ENCODE assay signal across 8 cellular contexts in the genomic region with DNA sequence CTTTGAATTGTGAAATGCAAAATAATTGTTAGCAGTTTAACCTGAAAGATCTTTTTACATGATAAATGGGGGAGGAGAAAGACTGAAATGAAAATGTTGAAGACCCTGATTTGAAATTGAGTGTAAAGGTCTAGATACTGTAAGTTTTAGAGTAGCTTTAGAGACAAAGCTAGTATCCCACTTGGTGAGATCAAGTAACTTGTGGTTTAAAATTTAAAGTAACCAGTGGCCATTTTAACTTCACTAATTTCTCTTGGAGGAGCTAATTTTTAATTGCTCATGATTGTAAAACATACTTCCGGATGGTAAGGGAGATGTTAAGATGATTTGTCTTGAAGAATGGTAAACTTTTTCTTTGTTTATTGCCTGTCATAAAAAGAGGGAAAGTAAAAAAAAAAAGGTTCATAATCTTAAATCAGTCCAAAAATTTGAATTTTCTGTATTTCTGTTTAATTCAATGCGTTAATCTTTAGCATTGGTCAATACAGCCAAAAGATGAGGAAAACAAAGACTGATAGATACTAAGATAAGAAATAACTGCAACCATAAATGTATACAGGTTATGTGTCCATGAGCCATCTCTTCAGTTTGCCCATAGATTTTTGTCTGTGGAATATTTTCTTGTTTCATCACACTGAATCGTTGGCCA. TPM values are rescaled to one million over a fixed set of nuclear protein-coding genes. Genes with fewer than 3 reads are reported as not detected.
A peak's percentile ranks its signal among the peaks of the same experiment; 100 is the strongest.
DNase-seq lines count a peak whose midpoint lies in the region; ATAC-seq, FAIRE-seq and TF ChIP-seq lines count a peak whose summit lies in the region.

No MANE protein-coding gene starts in this region.

- peaks cover 57% of the 10 kb centered on the region for H3K4me1 ChIP-seq in suprapubic skin

- H3K9me3 ChIP-seq in suprapubic skin, result no peaks in the 10 kb centered on the region

- WGBS in suprapubic skin, result under 1% methylated on average over 3 of the region's 3 CpGs

- no peak for TF ChIP-seq EP300 in suprapubic skin (IDR thresholded peaks at IDR 0.05)

- H3K4me3 ChIP-seq in kidney epithelial cell (ENCODE audit: low read depth, low read length), result peak overlapping the region; percentile 92
- H3K4me3 ChIP-seq in suprapubic skin, result peak overlapping the region; percentile 99

- H3K27ac ChIP-seq in suprapubic skin, result peak overlapping the region; percentile 100

- H3K36me3 Mint-ChIP-seq in activated naive CD4-positive, alpha-beta T cell treated with anti-CD3 and anti-CD28 coated beads, Interleukin-2, amount 50 U/mL, for 72 hours, result peaks cover 49 to 63% of the 10 kb centered on the region in 2 donors

- FAIRE-seq in A204.1 (lab: Jason Lieb, UNC), result peak; percentile 95

- ATAC-seq in activated naive CD4-positive, alpha-beta T cell treated with anti-CD3 and anti-CD28 coated beads, Interleukin-2, amount 50 U/mL, for 72 hours, result no peak

- H3K27me3 ChIP-seq in kidney epithelial cell (ENCODE audit: control insufficient read depth, insufficient read depth, low read length), result no peaks in the 10 kb centered on the region
- no peaks in the 10 kb centered on the region for H3K27me3 ChIP-seq in suprapubic skin

- no peaks in the 10 kb centered on the region for H3K9me3 Mint-ChIP-seq in activated naive CD4-positive, alpha-beta T cell treated with anti-CD3 and anti-CD28 coated beads, Interleukin-2, amount 50 U/mL, for 72 hours

- DNase-seq in HCEC 1CT (peak; percentile 30), kidney epithelial cell (ENCODE audit: low read depth) (no peak), suprapubic skin (ENCODE audit: low spot score in 2 of 2) (no peak), NCI-H524 treated with DMSO at 0.1 percent for 48 hours (lab: John Stamatoyannopoulos, UW) (no peak), hepatic stellate cell (ENCODE audit: low spot score) (no peak)
- DNase-seq in activated naive CD4-positive, alpha-beta T cell treated with anti-CD3 and anti-CD28 coated beads, Interleukin-2, amount 50 U/mL, for 72 hours (ENCODE audit: low spot score in 2 of 2), result no peak
- DNase-seq in stimulated activated CD4-positive, alpha-beta T cell treated with anti-CD3 and anti-CD28 coated beads, Interleukin-15, amount 100 ng/mL, for 24 hours, result no peak

- peak overlapping the region; percentile 96 to 100 for H3K27ac Mint-ChIP-seq in activated naive CD4-positive, alpha-beta T cell treated with anti-CD3 and anti-CD28 coated beads, Interleukin-2, amount 50 U/mL, for 72 hours

- no peak for TF ChIP-seq POLR2A in suprapubic skin (IDR thresholded peaks at IDR 0.05)

- TF ChIP-seq CTCF in kidney epithelial cell (IDR thresholded peaks at IDR 0.05; ENCODE audit: insufficient read depth, low read length, poor library complexity, severe bottlenecking), result no peak
- TF ChIP-seq CTCF in suprapubic skin (IDR thresholded peaks at IDR 0.05), result no peak

- peaks cover 1% of the 10 kb centered on the region for H3K36me3 ChIP-seq in kidney epithelial cell (ENCODE audit: control insufficient read depth, insufficient read depth, low read length)
- H3K36me3 ChIP-seq in suprapubic skin, result peaks cover 21% of the 10 kb centered on the region

RNA-seq across cellular contexts. Expression of a gene that starts 15.2 kb away (rescaled TPM):
- total RNA-seq in activated naive CD4-positive, alpha-beta T cell treated with anti-CD3 and anti-CD28 coated beads, Interleukin-2, amount 50 U/mL, for 72 hours, result 100 to 1,000 TPM; 187 to 214 TPM
- total RNA-seq in kidney epithelial cell (54.2 and 54.3 TPM in 2 replicates), suprapubic skin (100 to 1,000 TPM in 3 of 4 donors, 10 to 100 TPM in 1; 93.3 to 319 (median 127) TPM)
